15 cellular contexts compared by ENCODE assay signal in genomic region chr1:194512957-194513356, GRCh38.
DNase-seq lines count a peak whose midpoint lies in the region; ATAC-seq and TF ChIP-seq lines count a peak whose summit lies in the region.
"Had no signal": no experiment of that assay in that cellular context is flagged by ENCODE, and none has a peak within 500 bp of the region (broad histone marks: within the 10 kb centered on the region; RNA-seq: fewer than 3 reads in every experiment).

No MANE protein-coding gene starts in this region.

- TF ChIP-seq RAD21 in IMR-90 (IDR thresholded peaks at IDR 0.05; ENCODE audit: low read length) (no peak), SK-N-SH (IDR thresholded peaks at IDR 0.05; ENCODE audit: low read length) (no peak)

- H3K27ac ChIP-seq in IMR-90 (ENCODE audit: insufficient read depth, low read length): no peak overlapping the region
- H3K27ac ChIP-seq in SK-N-SH (ENCODE audit: low read depth in 2 of 2, low read length in 1 of 2): peak overlapping the region in 1 of 2 experiments; percentile 51; a peak in 1 of 4 replicates
- H3K27ac ChIP-seq in mesenchymal stem cell (ENCODE audit: low read length, poor library complexity, severe bottlenecking): no peak overlapping the region
- H3K27ac ChIP-seq: A549 had no signal

- no peak overlapping the region for H2BK12ac ChIP-seq in mesenchymal stem cell (ENCODE audit: low read length in 2 of 2)

- H3K9me3 ChIP-seq in IMR-90 (ENCODE audit: control insufficient read depth, insufficient read depth, low read length) (peaks cover 8% of the 10 kb centered on the region), SK-N-SH (no peaks in the 10 kb centered on the region), mesenchymal stem cell (ENCODE audit: control insufficient read depth, low read length) (peaks cover 20% of the 10 kb centered on the region)
- H3K9me3 ChIP-seq: A549 had no signal

- BruUV-seq in IMR-90 (replicated peaks; lab: Mats Ljungman, UMichigan): no TSS peak

- H3K27me3 ChIP-seq in IMR-90 (ENCODE audit: control insufficient read depth, insufficient read depth, low read length) (no peaks in the 10 kb centered on the region), SK-N-SH (ENCODE audit: insufficient read depth) (no peaks in the 10 kb centered on the region), mesenchymal stem cell (ENCODE audit: control insufficient read depth in 1 of 2, insufficient read depth in 1 of 2, low read length in 2 of 2) (no peaks in the 10 kb centered on the region)

- H3K9me2 ChIP-seq in SK-N-SH: no peaks in the 10 kb centered on the region

- POLR2A ChIA-PET in IMR-90 (lab: Charles Lee; ENCODE audit: unreplicated experiment) (no interaction called here), SK-N-SH (lab: Yijun Ruan, JAX) (no interaction called here)

- H4K5ac ChIP-seq in IMR-90 (ENCODE audit: low read depth, low read length): no peak overlapping the region

- no peak overlapping the region for H2BK120ac ChIP-seq in IMR-90 (ENCODE audit: low read depth, low read length)
- no peak overlapping the region for H2BK120ac ChIP-seq in mesenchymal stem cell (ENCODE audit: low read depth, low read length)

- H2AK9ac ChIP-seq in IMR-90 (replicated peaks; ENCODE audit: low read depth, low read length, poor library complexity): no peak overlapping the region

- no peak overlapping the region for H3K9ac ChIP-seq in IMR-90 (ENCODE audit: low read depth, low read length)
- H3K9ac ChIP-seq in SK-N-SH: no peak overlapping the region
- H3K9ac ChIP-seq in mesenchymal stem cell (ENCODE audit: low read length): no peak overlapping the region

- H4K20me1 ChIP-seq in IMR-90 (ENCODE audit: insufficient read depth, low read length) (no peaks in the 10 kb centered on the region), SK-N-SH (ENCODE audit: insufficient read depth) (no peaks in the 10 kb centered on the region)

- no CpG with 5 or more reads among the region's 3 CpGs for WGBS in IMR-90 (ENCODE audit: extremely low coverage in 2 of 2, insufficient read length in 1 of 2), 2 experiments
- 28% methylated on average over 3 of the region's 3 CpGs for WGBS in SK-N-SH (ENCODE audit: low lambda C conversion rate)
- 52% methylated on average over 2 of the region's 3 CpGs for WGBS in mesenchymal stem cell

- H3K79me2 ChIP-seq in SK-N-SH (ENCODE audit: insufficient read depth): no peaks in the 10 kb centered on the region

- H3K9me1 ChIP-seq in IMR-90 (ENCODE audit: insufficient read depth, low read length): no peaks in the 10 kb centered on the region

- CTCF ChIA-PET in IMR-90 (lab: Yijun Ruan, JAX) (no interaction called here), SK-N-SH (lab: Yijun Ruan, JAX) (no interaction called here)

- dilution Hi-C loops in IMR-90 (cut with HindIII; ENCODE audit: low sequenced_read_pairs, unreplicated experiment): no loop called here

- H2BK20ac ChIP-seq in IMR-90 (ENCODE audit: low read depth, low read length): no peak overlapping the region

- no peak overlapping the region for H3K23ac ChIP-seq in IMR-90 (ENCODE audit: low read depth, low read length)
- H3K23ac ChIP-seq in mesenchymal stem cell (ENCODE audit: low read length in 2 of 2): no peak overlapping the region

- H3K14ac ChIP-seq in IMR-90 (replicated peaks; ENCODE audit: low read depth, low read length) (no peak overlapping the region), mesenchymal stem cell (ENCODE audit: low read length in 2 of 2) (no peak overlapping the region)

- H3K56ac ChIP-seq in IMR-90 (ENCODE audit: extremely low read depth, insufficient read depth, low read length): peak overlapping the region; percentile 25; the same call in 1 of the 2 replicates

- in situ Hi-C loops in IMR-90 (cut with MboI; ENCODE audit: low sequenced_read_pairs): no loop called here
- in situ Hi-C loops in GM13976 (cut with MboI; ENCODE audit: low sequenced_read_pairs, unreplicated experiment): no loop called here

- H3K4ac ChIP-seq in IMR-90 (ENCODE audit: low read depth, low read length): no peak overlapping the region
- H3K4ac ChIP-seq in mesenchymal stem cell (ENCODE audit: low read depth in 1 of 2, low read length in 2 of 2): no peak overlapping the region

- H2AFZ ChIP-seq in IMR-90 (replicated peaks; ENCODE audit: low read length, poor library complexity): no peak overlapping the region
- no peak overlapping the region for H2AFZ ChIP-seq in SK-N-SH (ENCODE audit: low read depth)
- no peak overlapping the region for H2AFZ ChIP-seq in mesenchymal stem cell (ENCODE audit: low read depth, low read length)

- no peaks in the 10 kb centered on the region for H3F3A ChIP-seq in SK-N-SH (replicated peaks; ENCODE audit: insufficient read depth)

- TF ChIP-seq CTCF in IMR-90 (conservative IDR thresholded peaks at IDR 0.05; ENCODE audit: low read depth, low read length) (no peak), SK-N-SH (IDR thresholded peaks at IDR 0.05) (no peak), GM13976 (IDR thresholded peaks at IDR 0.05; ENCODE audit: borderline replicate concordance, control extremely low read depth, extremely low read depth, insufficient read depth, missing control alignments) (no peak)

- no peak for TF ChIP-seq POLR2A in IMR-90 (IDR thresholded peaks at IDR 0.05; ENCODE audit: low read depth, low read length)

- H4K91ac ChIP-seq in IMR-90 (ENCODE audit: insufficient read depth, low read depth, low read length): no peak overlapping the region
- H4K91ac ChIP-seq in mesenchymal stem cell (ENCODE audit: low read length): no peak overlapping the region

- ATAC-seq in IMR-90 (ENCODE audit: low read depth) (no peak), left ventricle myocardium superior (no peak), HG02938 (IDR thresholded peaks at IDR 0.05; ENCODE audit: unreplicated experiment) (no peak), HG03196 (IDR thresholded peaks at IDR 0.05; ENCODE audit: unreplicated experiment) (no peak)
- ATAC-seq: A549 had no signal

- H2BK5ac ChIP-seq in IMR-90 (ENCODE audit: low read depth, low read length, poor library complexity, severe bottlenecking): no peak overlapping the region
- no peak overlapping the region for H2BK5ac ChIP-seq in mesenchymal stem cell (ENCODE audit: low read depth, low read length, poor library complexity, severe bottlenecking)

- intact Hi-C loops in IMR-90 (cut with micrococcal nuclease) (no loop called here), left ventricle myocardium superior (cut with micrococcal nuclease) (no loop called here)

- H2BK15ac ChIP-seq in IMR-90 (ENCODE audit: low read depth, low read length) (no peak overlapping the region), mesenchymal stem cell (ENCODE audit: low read depth, poor library complexity, severe bottlenecking) (no peak overlapping the region)

- H3K36me3 ChIP-seq in IMR-90 (ENCODE audit: control insufficient read depth, insufficient read depth, low read length) (no peaks in the 10 kb centered on the region), SK-N-SH (replicated peaks in 1 of 2; ENCODE audit: control insufficient read depth in 1 of 2, insufficient read depth in 2 of 2, low read length in 1 of 2) (no peaks in the 10 kb centered on the region), mesenchymal stem cell (ENCODE audit: control insufficient read depth in 1 of 2, insufficient read depth in 2 of 2, low read depth in 1 of 2, low read length in 2 of 2) (no peaks in the 10 kb centered on the region)

- H3K79me1 ChIP-seq in IMR-90 (ENCODE audit: low read depth in 1 of 2, low read length in 2 of 2): no peaks in the 10 kb centered on the region
- H3K79me1 ChIP-seq in mesenchymal stem cell (replicated peaks; ENCODE audit: low read length, poor library complexity, severe bottlenecking): no peaks in the 10 kb centered on the region

- peak; percentile 41 for DNase-seq in DMS53 (lab: John Stamatoyannopoulos, UW)
- peak; percentile 53 for DNase-seq in IMR-90
- DNase-seq in SK-N-SH: no peak
- peak; percentile 15 for DNase-seq in mesenchymal stem cell
- DNase-seq in left ventricle myocardium superior: no peak
- no peak for DNase-seq in GM13976 (ENCODE audit: low spot score)
- DNase-seq: COR-L47, DMS153, GDM1, NCI-H1436 treated with DMSO at 0.1 percent for 48 hours, NCI-H446, RPMI8226 had no signal

- H3K4me1 ChIP-seq in IMR-90 (ENCODE audit: control insufficient read depth, insufficient read depth, low read length) (no peaks in the 10 kb centered on the region), SK-N-SH (ENCODE audit: control insufficient read depth in 1 of 2, insufficient read depth in 2 of 2, low read depth in 1 of 2, low read length in 1 of 2) (peaks cover 0 to 4% of the 10 kb centered on the region in 2 experiments; a peak in 1 of 4 replicates), mesenchymal stem cell (ENCODE audit: control insufficient read depth, insufficient read depth, low read depth, low read length) (no peaks in the 10 kb centered on the region)
- H3K4me1 ChIP-seq: A549 had no signal

- no peak overlapping the region for H4K8ac ChIP-seq in IMR-90 (ENCODE audit: low read depth in 2 of 2, low read length in 2 of 2)
- no peak overlapping the region for H4K8ac ChIP-seq in mesenchymal stem cell (ENCODE audit: low read length)

- H3K4me2 ChIP-seq in IMR-90 (ENCODE audit: low read depth, low read length): no peak overlapping the region
- H3K4me2 ChIP-seq in SK-N-SH: no peak overlapping the region
- no peak overlapping the region for H3K4me2 ChIP-seq in mesenchymal stem cell (ENCODE audit: low read length, poor library complexity, severe bottlenecking)
- H3K4me2 ChIP-seq: A549 had no signal

- H3K4me3 ChIP-seq in IMR-90 (ENCODE audit: insufficient read depth, low read depth, low read length): no peak overlapping the region
- H3K4me3 ChIP-seq in SK-N-SH (ENCODE audit: low read depth in 2 of 2, low read length in 1 of 2): no peak overlapping the region
- no peak overlapping the region for H3K4me3 ChIP-seq in mesenchymal stem cell (ENCODE audit: insufficient read depth in 1 of 2, low read depth in 1 of 2, low read length in 2 of 2)
- H3K4me3 ChIP-seq: A549 had no signal

- H3K18ac ChIP-seq in IMR-90 (ENCODE audit: low read depth, low read length) (no peak overlapping the region), mesenchymal stem cell (ENCODE audit: low read depth in 1 of 2, low read length in 2 of 2) (no peak overlapping the region)

- H2AK5ac ChIP-seq in IMR-90 (ENCODE audit: low read depth, low read length) (no peak overlapping the region), mesenchymal stem cell (ENCODE audit: low read length, severe bottlenecking) (no peak overlapping the region)

- no peak for TF ChIP-seq EP300 in SK-N-SH (IDR thresholded peaks at IDR 0.05; ENCODE audit: borderline replicate concordance in 1 of 2, low read depth in 1 of 2, low read length in 1 of 2)

TF ChIP-seq in SK-N-SH, 30 proteins besides CTCF, POLR2A, EP300 and RAD21 (continues in another document):
- TF ChIP-seq, protein P1, sequence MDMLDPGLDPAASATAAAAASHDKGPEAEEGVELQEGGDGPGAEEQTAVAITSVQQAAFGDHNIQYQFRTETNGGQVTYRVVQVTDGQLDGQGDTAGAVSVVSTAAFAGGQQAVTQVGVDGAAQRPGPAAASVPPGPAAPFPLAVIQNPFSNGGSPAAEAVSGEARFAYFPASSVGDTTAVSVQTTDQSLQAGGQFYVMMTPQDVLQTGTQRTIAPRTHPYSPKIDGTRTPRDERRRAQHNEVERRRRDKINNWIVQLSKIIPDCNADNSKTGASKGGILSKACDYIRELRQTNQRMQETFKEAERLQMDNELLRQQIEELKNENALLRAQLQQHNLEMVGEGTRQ (IDR thresholded peaks at IDR 0.05; ENCODE audit: borderline replicate concordance, low read depth, low read length): no peak
- TF ChIP-seq RXRA (IDR thresholded peaks at IDR 0.05; ENCODE audit: borderline replicate concordance, low read depth) (no peak), POLR2AphosphoS5 (IDR thresholded peaks at IDR 0.05; ENCODE audit: low read depth, low read length) (no peak)

Comparison
In these comparisons a context has a peak if more than half of its experiments do, and no peak if none do; other contexts are left out.
1. DNase-seq: peak in DMS53 (single experiment), IMR-90 (single experiment) and mesenchymal stem cell (single experiment); none in SK-N-SH (single experiment), left ventricle myocardium superior (single experiment) and GM13976 (single experiment).